In genomic region chr19:45144431-45145269, GRCh38 we compare ENCODE assay signal across 36 cellular contexts. TPM values are rescaled to one million over a fixed set of nuclear protein-coding genes. Genes with fewer than 3 reads are reported as not detected.
"Had no signal": no experiment of that assay in that cellular context is flagged by ENCODE, and none has a peak within 500 bp of the region (broad histone marks: within the 10 kb centered on the region; RNA-seq: fewer than 3 reads in every experiment).

No MANE protein-coding gene starts in this region.

- H3K27me3 Mint-ChIP-seq: activated B cell treated with CpG ODN at 0.5 μM for 24 hours; activated CD4-positive, alpha-beta memory T cell treated with anti-CD3 and anti-CD28 coated beads for 36 hours; activated naive CD8-positive, alpha-beta T cell; activated naive CD8-positive, alpha-beta T cell treated with anti-CD3 and anti-CD28 coated beads, Interleukin-2, amount 50 U/mL, for 24 hours; T-cell had no signal

- DNase-seq: activated B cell treated with CpG ODN at 0.5 μM for 24 hours; activated CD4-positive, alpha-beta memory T cell treated with anti-CD3 and anti-CD28 coated beads for 36 hours; activated CD4-positive, alpha-beta T cell treated with anti-CD3 and anti-CD28 coated beads for 4 hours; activated CD4-positive, alpha-beta T cell treated with anti-CD3 and anti-CD28 coated beads, Interleukin-2, amount 50 U/mL, for 1 hour; activated CD4-positive, CD25-positive, alpha-beta regulatory T cell treated with anti-CD3 and anti-CD28 coated beads, Interleukin-2, amount 50 U/mL, for 72 hours; activated CD8-positive, alpha-beta memory T cell treated with anti-CD3 and anti-CD28 coated beads, Interleukin-2, amount 50 U/mL, for 4 hours; activated gamma-delta T cell treated with Interleukin-2 at 50 U/mL for 16 hours; activated naive CD4-positive, alpha-beta T cell treated with anti-CD3 and anti-CD28 coated beads, Interleukin-2, amount 10 ng/mL, durations not matched to agents 7 days and 5 days; activated naive CD8-positive, alpha-beta T cell treated with anti-CD3 and anti-CD28 coated beads, Interleukin-2, amount 50 U/mL, for 24 hours; activated T-cell treated with anti-CD3 and anti-CD28 coated beads for 4 hours; activated T-cell treated with anti-CD3 and anti-CD28 coated beads, Interleukin-2, amount 50 U/mL, for 4 hours; brain microvascular endothelial cell; central memory CD4-positive, alpha-beta T cell; Karpas-422; MG63; NCI-H1048; NCI-H1436 treated with DMSO at 0.1 percent for 48 hours; NCI-H1694 treated with DMSO at 0.1 percent for 48 hours; NCI-H2029 treated with DMSO at 0.1 percent for 48 hours; NCI-H2107; NCI-H2171; NCI-H510A; NCI-H748 treated with DMSO at 0.1 percent for 48 hours; NK-92 treated with Interleukin-12 subunit alpha and Interleukin-12 subunit beta, amount 100 ng/mL, for 24 hours; PC-3; Peyer's patch; RPMI8226; SIG-M5; T-cell; T-helper 2 cell; T-helper 9 cell had no signal

- ATAC-seq: activated naive CD8-positive, alpha-beta T cell treated with anti-CD3 and anti-CD28 coated beads, Interleukin-2, amount 50 U/mL, for 24 hours; activated T-cell treated with anti-CD3 and anti-CD28 coated beads, Interleukin-2, amount 50 U/mL, for 4 hours; Right ventricle myocardium inferior; SK-N-SH treated with all-trans-retinoic acid at 6 μM for 48 hours; T-cell had no signal

- H3K4me1 ChIP-seq: Peyer's patch had no signal

- H3K9me3 ChIP-seq: MG63, Peyer's patch had no signal

- H3K4me3 ChIP-seq: MG63, Peyer's patch had no signal

- H3K4me1 Mint-ChIP-seq: activated B cell treated with CpG ODN at 0.5 μM for 24 hours had no signal

- H3K4me3 Mint-ChIP-seq: activated B cell treated with CpG ODN at 0.5 μM for 24 hours; activated CD4-positive, alpha-beta memory T cell treated with anti-CD3 and anti-CD28 coated beads for 36 hours; activated naive CD4-positive, alpha-beta T cell treated with anti-CD3 and anti-CD28 coated beads, Interleukin-2, amount 10 ng/mL, durations not matched to agents 7 days and 5 days; activated naive CD8-positive, alpha-beta T cell; activated naive CD8-positive, alpha-beta T cell treated with anti-CD3 and anti-CD28 coated beads, Interleukin-2, amount 50 U/mL, for 24 hours; activated T-cell treated with anti-CD3 and anti-CD28 coated beads, Interleukin-2, amount 50 U/mL, for 4 hours; activated T-helper 1 cell treated with anti-CD3 and anti-CD28 coated beads, Interleukin-12 subunit alpha, Interleukin-12 subunit beta, Interleukin-2, Interleukin-4 antibody, amounts not matched to agents 30 ng/mL and 10 ng/mL and 1 ng/mL, durations not matched to agents 14 hours and 24 hours and 36 hours; T-cell had no signal

- H3K27me3 ChIP-seq: brain microvascular endothelial cell, MG63, Peyer's patch had no signal

- H3K27ac ChIP-seq: brain microvascular endothelial cell, Peyer's patch, VCaP had no signal

- H3K9me3 Mint-ChIP-seq: activated B cell treated with CpG ODN at 0.5 μM for 24 hours; activated CD4-positive, alpha-beta memory T cell treated with anti-CD3 and anti-CD28 coated beads for 36 hours; activated naive CD4-positive, alpha-beta T cell treated with anti-CD3 and anti-CD28 coated beads, Interleukin-2, amount 10 ng/mL, durations not matched to agents 7 days and 5 days; activated naive CD8-positive, alpha-beta T cell treated with anti-CD3 and anti-CD28 coated beads, Interleukin-2, amount 50 U/mL, for 24 hours; activated T-cell treated with anti-CD3 and anti-CD28 coated beads, Interleukin-2, amount 50 U/mL, for 4 hours; activated T-helper 1 cell treated with anti-CD3 and anti-CD28 coated beads, Interleukin-12 subunit alpha, Interleukin-12 subunit beta, Interleukin-2, Interleukin-4 antibody, amounts not matched to agents 30 ng/mL and 10 ng/mL and 1 ng/mL, durations not matched to agents 14 hours and 24 hours and 36 hours; T-cell had no signal

- H3K27ac Mint-ChIP-seq: activated B cell treated with CpG ODN at 0.5 μM for 24 hours; activated CD4-positive, alpha-beta memory T cell treated with anti-CD3 and anti-CD28 coated beads for 36 hours; activated naive CD4-positive, alpha-beta T cell treated with anti-CD3 and anti-CD28 coated beads, Interleukin-2, amount 10 ng/mL, durations not matched to agents 7 days and 5 days; activated naive CD8-positive, alpha-beta T cell; activated naive CD8-positive, alpha-beta T cell treated with anti-CD3 and anti-CD28 coated beads, Interleukin-2, amount 50 U/mL, for 24 hours; activated T-helper 1 cell treated with anti-CD3 and anti-CD28 coated beads, Interleukin-12 subunit alpha, Interleukin-12 subunit beta, Interleukin-2, Interleukin-4 antibody, amounts not matched to agents 30 ng/mL and 10 ng/mL and 1 ng/mL, durations not matched to agents 14 hours and 24 hours and 36 hours; T-cell had no signal

RNA-seq across cellular contexts. Expression of gene NKPD1, which starts 16.1 kb away (rescaled TPM):
- total RNA-seq: Right ventricle myocardium inferior had no signal
